Comparison of ENCODE assay signal across 4 cellular contexts in genomic region chr7:102568620-102569019, GRCh38. TPM values are rescaled to one million over a fixed set of nuclear protein-coding genes. Genes with fewer than 3 reads are reported as not detected.
"Had no signal": no experiment of that assay in that cellular context is flagged by ENCODE, and none has a peak within 500 bp of the region (broad histone marks: within the 10 kb centered on the region; RNA-seq: fewer than 3 reads in every experiment).

No MANE protein-coding gene starts in this region.

RNA-seq across cellular contexts. Expression of gene SPDYE2, which starts 17.6 kb away (rescaled TPM):
- total RNA-seq: K562, M059J, Right ventricle myocardium superior, SJSA1 had no signal
